Comparison of ENCODE assay signal across 12 cellular contexts in the genomic region with DNA sequence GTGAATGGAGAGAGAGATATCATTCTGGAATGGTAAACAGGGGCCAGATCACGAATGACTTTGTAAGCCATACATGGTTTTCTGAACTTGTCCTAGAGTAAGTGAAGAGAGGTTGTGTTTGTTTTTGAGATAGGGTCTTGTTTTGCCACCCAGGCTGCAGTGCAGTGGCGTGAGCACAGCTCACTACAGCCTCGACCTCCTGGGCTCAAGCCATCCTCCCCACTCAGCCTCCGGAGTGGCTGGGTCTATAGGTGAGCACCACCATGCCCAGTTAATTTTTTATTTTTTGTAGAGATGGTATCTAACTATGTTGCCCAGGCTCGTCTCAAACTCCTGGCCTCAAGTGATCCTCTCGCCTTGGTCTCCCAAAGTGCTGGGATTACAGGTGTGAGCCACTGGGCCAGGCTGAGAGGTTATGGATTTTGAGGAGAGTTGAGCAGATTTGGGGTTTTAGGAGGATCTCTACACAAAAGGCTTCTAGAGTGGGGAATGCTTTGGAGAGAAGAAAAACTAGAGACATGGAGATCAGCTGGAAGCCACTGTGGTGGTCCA. TPM values are rescaled to one million over a fixed set of nuclear protein-coding genes. Genes with fewer than 3 reads are reported as not detected.
DNase-seq lines count a peak whose midpoint lies in the region; ATAC-seq and TF ChIP-seq lines count a peak whose summit lies in the region.
"Had no signal": no experiment of that assay in that cellular context is flagged by ENCODE, and none has a peak within 500 bp of the region (broad histone marks: within the 10 kb centered on the region; RNA-seq: fewer than 3 reads in every experiment).

No MANE protein-coding gene starts in this region.

- H3K9me3 ChIP-seq in HUES48 (ENCODE audit: control insufficient read depth, insufficient read depth, low read length) (no peaks in the 10 kb centered on the region), mammary epithelial cell (replicated peaks; ENCODE audit: insufficient read depth, low read length) (no peaks in the 10 kb centered on the region), mesodermal cell (ENCODE audit: control insufficient read depth, low read length) (no peaks in the 10 kb centered on the region), upper lobe of right lung (no peaks in the 10 kb centered on the region)

- in situ Hi-C loops in mammary epithelial cell (cut with MboI; ENCODE audit: low sequenced_read_pairs in 2 of 2): no loop called here

- H3K36me3 Mint-ChIP-seq in activated CD4-positive, alpha-beta T cell treated with anti-CD3 and anti-CD28 coated beads, Interleukin-2, amount 10 ng/mL, durations not matched to agents 7 days and 5 days (ENCODE audit: low read depth): peaks cover 3% of the 10 kb centered on the region

- no peak for DNase-seq in mammary epithelial cell
- no peak for DNase-seq in upper lobe of right lung
- no peak for DNase-seq in stimulated activated naive CD8-positive, alpha-beta T cell treated with anti-CD3 and anti-CD28 coated beads, Interleukin-15, Interleukin-2, amounts not matched to agents 100 U/mL and 50 U/mL, for 24 hours
- no peak for DNase-seq in activated CD4-positive, alpha-beta T cell treated with anti-CD3 and anti-CD28 coated beads, Interleukin-2, amount 10 ng/mL, durations not matched to agents 7 days and 5 days
- DNase-seq in GOT3 (lab: John Stamatoyannopoulos, UW): no peak
- DNase-seq: activated CD4-positive, alpha-beta T cell treated with anti-CD3 and anti-CD28 coated beads, Interleukin-2, amount 50 U/mL, for 4 hours; activated naive CD4-positive, alpha-beta T cell treated with Interleukin-2 at 50 U/mL for 16 hours; C1 segment of cervical spinal cord; NCI-H1417 treated with DMSO at 0.1 percent for 48 hours had no signal

- H3K27ac ChIP-seq in HUES48 (ENCODE audit: low read depth, low read length) (peak overlapping the region; percentile 69), mammary epithelial cell (ENCODE audit: insufficient read depth, low read depth, low read length) (peak overlapping the region; percentile 89), mesodermal cell (ENCODE audit: low read depth, low read length, severe bottlenecking) (peak overlapping the region; percentile 39), upper lobe of right lung (peak overlapping the region; percentile 38)

- dilution Hi-C loops in mammary epithelial cell (cut with HindIII; ENCODE audit: low sequenced_read_pairs): loop anchor here (5.0 kb wide), 1 partner anchor 34 kb away; no protein-coding TSS in a partner anchor

- peak overlapping the region; percentile 65 for H3K4me2 ChIP-seq in mammary epithelial cell (ENCODE audit: insufficient read depth, low read depth, low read length)

- POLR2A ChIA-PET in activated CD4-positive, alpha-beta T cell treated with anti-CD3 and anti-CD28 coated beads, Interleukin-2, amount 10 ng/mL, durations not matched to agents 7 days and 5 days (lab: Charles Lee): no interaction called here

- H3K27me3 ChIP-seq in HUES48 (ENCODE audit: control insufficient read depth, insufficient read depth, low read length): no peaks in the 10 kb centered on the region
- H3K27me3 ChIP-seq in mammary epithelial cell (ENCODE audit: insufficient read depth, low read length): no peaks in the 10 kb centered on the region
- no peaks in the 10 kb centered on the region for H3K27me3 ChIP-seq in upper lobe of right lung

- no peak for ATAC-seq in upper lobe of right lung
- no peak for ATAC-seq in stimulated activated naive CD8-positive, alpha-beta T cell treated with anti-CD3 and anti-CD28 coated beads, Interleukin-15, Interleukin-2, amounts not matched to agents 100 U/mL and 50 U/mL, for 24 hours

- H3K9ac ChIP-seq in HUES48 (ENCODE audit: low read depth, low read length) (no peak overlapping the region), mammary epithelial cell (ENCODE audit: insufficient read depth, low read length) (no peak overlapping the region)

- H4K20me1 ChIP-seq in mammary epithelial cell (ENCODE audit: insufficient read depth, low read length): no peaks in the 10 kb centered on the region

- BruUV-seq in mammary epithelial cell (replicated peaks; lab: Mats Ljungman, UMichigan): no TSS peak

- TF ChIP-seq CTCF in mammary epithelial cell (conservative IDR thresholded peaks at IDR 0.05 in 1 of 2, IDR thresholded peaks at IDR 0.05 in 1 of 2; ENCODE audit: extremely low read depth in 1 of 2, insufficient read depth in 1 of 2, low read depth in 1 of 2, low read length in 2 of 2) (no peak), upper lobe of right lung (IDR thresholded peaks at IDR 0.05) (no peak)

- H2AFZ ChIP-seq in mammary epithelial cell (ENCODE audit: low read depth, low read length): peak overlapping the region; percentile 10

- H3K4me1 ChIP-seq in HUES48 (ENCODE audit: control insufficient read depth, insufficient read depth, low read length): peaks cover 26% of the 10 kb centered on the region
- peaks cover 39% of the 10 kb centered on the region for H3K4me1 ChIP-seq in mammary epithelial cell (ENCODE audit: insufficient read depth, low read length)
- H3K4me1 ChIP-seq in mesodermal cell (ENCODE audit: control insufficient read depth, insufficient read depth, low read length, poor library complexity, severe bottlenecking): peaks cover 35% of the 10 kb centered on the region
- H3K4me1 ChIP-seq in upper lobe of right lung: peaks cover 11% of the 10 kb centered on the region

- H3K27me3 Mint-ChIP-seq in activated CD4-positive, alpha-beta T cell treated with anti-CD3 and anti-CD28 coated beads, Interleukin-2, amount 10 ng/mL, durations not matched to agents 7 days and 5 days: no peaks in the 10 kb centered on the region
- H3K27me3 Mint-ChIP-seq: memory B cell had no signal

- H3K36me3 ChIP-seq in HUES48 (ENCODE audit: control insufficient read depth, insufficient read depth, low read length) (no peaks in the 10 kb centered on the region), mammary epithelial cell (ENCODE audit: insufficient read depth, low read length) (no peaks in the 10 kb centered on the region), mesodermal cell (ENCODE audit: control insufficient read depth, insufficient read depth, low read length) (peaks cover 3% of the 10 kb centered on the region), upper lobe of right lung (no peaks in the 10 kb centered on the region)

- peaks cover 5% of the 10 kb centered on the region for H3K4me1 Mint-ChIP-seq in activated CD4-positive, alpha-beta T cell treated with anti-CD3 and anti-CD28 coated beads, Interleukin-2, amount 10 ng/mL, durations not matched to agents 7 days and 5 days
- H3K4me1 Mint-ChIP-seq: memory B cell had no signal

- H3K4me3 ChIP-seq in HUES48 (ENCODE audit: low read depth, low read length): no peak overlapping the region
- H3K4me3 ChIP-seq in mammary epithelial cell (replicated peaks in 1 of 3; ENCODE audit: insufficient read depth in 1 of 3, low read depth in 2 of 3, low read length in 3 of 3): no peak overlapping the region
- no peak overlapping the region for H3K4me3 ChIP-seq in mesodermal cell (ENCODE audit: extremely low read depth, insufficient read depth, low read length, poor library complexity, severe bottlenecking)
- H3K4me3 ChIP-seq in upper lobe of right lung: no peak overlapping the region

- no peaks in the 10 kb centered on the region for H3K79me2 ChIP-seq in mammary epithelial cell (ENCODE audit: insufficient read depth, low read length)

- intact Hi-C loops in mammary epithelial cell (cut with micrococcal nuclease) (loop anchor here (1.0 to 2.0 kb wide), 4 partner anchors 12 to 34 kb away; a partner anchor contains a TSS), upper lobe of right lung (cut with DNase I) (no loop called here)

- CTCF ChIA-PET in mammary epithelial cell (lab: Charles Lee; ENCODE audit: low non-redundant PET): interaction anchor here (1.4 kb wide), 1 partner anchor 35 kb away, joined by 4 read pairs; no protein-coding TSS in a partner anchor
- CTCF ChIA-PET in activated CD4-positive, alpha-beta T cell treated with anti-CD3 and anti-CD28 coated beads, Interleukin-2, amount 10 ng/mL, durations not matched to agents 7 days and 5 days (lab: Charles Lee): interaction anchor here (1.0 to 1.3 kb wide), 2 partner anchors 9 to 383 kb away, joined by 3 to 6 read pairs; no protein-coding TSS in a partner anchor

- H3K4me3 Mint-ChIP-seq in activated CD4-positive, alpha-beta T cell treated with anti-CD3 and anti-CD28 coated beads, Interleukin-2, amount 10 ng/mL, durations not matched to agents 7 days and 5 days: no peak overlapping the region
- H3K4me3 Mint-ChIP-seq: memory B cell had no signal

- H3K27ac Mint-ChIP-seq in activated CD4-positive, alpha-beta T cell treated with anti-CD3 and anti-CD28 coated beads, Interleukin-2, amount 10 ng/mL, durations not matched to agents 7 days and 5 days: no peak overlapping the region
- H3K27ac Mint-ChIP-seq: memory B cell had no signal

- 88% methylated on average over 6 of the region's 6 CpGs for WGBS in mammary epithelial cell (ENCODE audit: low coverage, missing lambda C conversion rate)
- 88 to 100% methylated on average over 5 of the region's 6 CpGs for WGBS in mesodermal cell (ENCODE audit: insufficient coverage in 2 of 2), 2 experiments

- no peaks in the 10 kb centered on the region for H3K9me3 Mint-ChIP-seq in activated CD4-positive, alpha-beta T cell treated with anti-CD3 and anti-CD28 coated beads, Interleukin-2, amount 10 ng/mL, durations not matched to agents 7 days and 5 days
- H3K9me3 Mint-ChIP-seq: memory B cell had no signal

RNA-seq across cellular contexts. Expression of a gene that starts 19.7 kb away (rescaled TPM):
- total RNA-seq in mammary epithelial cell: 10 to 100 TPM in 1 of 2 donors, 1 to 10 TPM in 1; 6.0 to 15.3 TPM
- 84.3 TPM for polyA plus RNA-seq in mammary epithelial cell
- 81.9 TPM for polyA minus RNA-seq in mammary epithelial cell
- polyA plus RNA-seq in mesodermal cell (2013, experiment 1 of 2): 0.41 TPM
- polyA plus RNA-seq in mesodermal cell (2013, experiment 2 of 2): 0.81 TPM
- total RNA-seq in upper lobe of right lung: 886 TPM
- under 1 TPM; 0.08 to 0.15 TPM for total RNA-seq in activated CD4-positive, alpha-beta T cell treated with anti-CD3 and anti-CD28 coated beads, Interleukin-2, amount 10 ng/mL, durations not matched to agents 7 days and 5 days

RNA-seq across cellular contexts. Expression of a gene that starts 58.5 kb away (rescaled TPM):
- 10 to 100 TPM; 62.1 to 70.3 TPM for total RNA-seq in mammary epithelial cell
- polyA plus RNA-seq in mammary epithelial cell: 66.1 TPM
- 110 TPM for polyA minus RNA-seq in mammary epithelial cell
- polyA plus RNA-seq in mesodermal cell (2013, experiment 1 of 2): 54.2 TPM
- polyA plus RNA-seq in mesodermal cell (2013, experiment 2 of 2): 57.0 TPM
- 59.6 TPM for total RNA-seq in upper lobe of right lung
- total RNA-seq in activated CD4-positive, alpha-beta T cell treated with anti-CD3 and anti-CD28 coated beads, Interleukin-2, amount 10 ng/mL, durations not matched to agents 7 days and 5 days: 10 to 100 TPM; 54.5 to 59.0 TPM

Comparison
In these comparisons a context has a peak if more than half of its experiments do, and no peak if none do; other contexts are left out.
1. H3K27ac ChIP-seq: peak in every context shown above with its lines; median percentile 89 in mammary epithelial cell; 69 in HUES48; 39 in mesodermal cell; 38 in upper lobe of right lung.
2. RNA of a gene that starts 19.7 kb away (total RNA-seq): 886 TPM in upper lobe of right lung (single experiment); 6.0 to 15.3 TPM in mammary epithelial cell and 0.08 to 0.15 TPM in activated CD4-positive, alpha-beta T cell treated with anti-CD3 and anti-CD28 coated beads, Interleukin-2, amount 10 ng/mL, durations not matched to agents 7 days and 5 days; every median in the first group is over 10 times any median in the second.